22 cellular contexts compared by ENCODE assay signal in genomic region chr1:212520299-212520698, GRCh38.
A peak's percentile ranks its signal among the peaks of the same experiment; 100 is the strongest.
DNase-seq lines count a peak whose midpoint lies in the region; FAIRE-seq and TF ChIP-seq lines count a peak whose summit lies in the region.
"Had no signal": no experiment of that assay in that cellular context is flagged by ENCODE, and none has a peak within 500 bp of the region (broad histone marks: within the 10 kb centered on the region; RNA-seq: fewer than 3 reads in every experiment).

No MANE protein-coding gene starts in this region.

- no peak overlapping the region for H3K9ac ChIP-seq in mucosa of rectum (ENCODE audit: low read depth in 1 of 2, low read length in 2 of 2)
- H3K9ac ChIP-seq: BLaER1 had no signal

- H3K9me3 ChIP-seq in mucosa of rectum (ENCODE audit: control insufficient read depth in 2 of 2, low read length in 2 of 2) (no peaks in the 10 kb centered on the region), right atrium auricular region (no peaks in the 10 kb centered on the region)
- H3K9me3 ChIP-seq: BLaER1, Caco-2 had no signal

- H3K4me1 ChIP-seq in mucosa of rectum (ENCODE audit: control insufficient read depth in 2 of 2, insufficient read depth in 2 of 2, low read length in 2 of 2) = peaks cover 9 to 28% of the 10 kb centered on the region in 2 donors
- peaks cover 0 to 11% of the 10 kb centered on the region in 2 donors for H3K4me1 ChIP-seq in right atrium auricular region
- H3K4me1 ChIP-seq: BLaER1, Caco-2 had no signal

- H3K4me3 ChIP-seq in mucosa of rectum (ENCODE audit: low read length in 2 of 2) (no peak overlapping the region), right atrium auricular region (no peak overlapping the region)
- H3K4me3 ChIP-seq: BLaER1, GM12878, GM23338 had no signal

- peak overlapping the region; percentile 3 to 42 for H3K27ac ChIP-seq in mucosa of rectum (ENCODE audit: low read depth in 2 of 2, low read length in 2 of 2)
- H3K27ac ChIP-seq in right atrium auricular region = no peak overlapping the region
- H3K27ac ChIP-seq: 22Rv1, BLaER1, C4-2B had no signal

- peak; percentile 31 for DNase-seq in DMS 273 (lab: John Stamatoyannopoulos, UW; ENCODE audit: unreplicated experiment)
- DNase-seq in DMS 273 treated with DMSO at 0.1 percent for 48 hours (lab: John Stamatoyannopoulos, UW) = no peak
- peak; percentile 82 for DNase-seq in NCI-H2171 treated with DMSO at 0.1 percent for 48 hours (lab: John Stamatoyannopoulos, UW)
- peak; percentile 63 for DNase-seq in NCI-H69 (lab: John Stamatoyannopoulos, UW)
- DNase-seq in right atrium auricular region (ENCODE audit: low spot score) = no peak
- no peak for DNase-seq in HuH-7 (ENCODE audit: low spot score)
- no peak for DNase-seq in RCC 7860 (ENCODE audit: low spot score)
- DNase-seq: Caco-2; CD4-positive, CD25-positive, alpha-beta regulatory T cell; CD8-positive, alpha-beta T cell; DMS153; DND-41; H9 had no signal

- H3K36me3 ChIP-seq in mucosa of rectum (ENCODE audit: control insufficient read depth in 2 of 2, insufficient read depth in 2 of 2, low read length in 2 of 2) = no peaks in the 10 kb centered on the region
- no peaks in the 10 kb centered on the region for H3K36me3 ChIP-seq in right atrium auricular region
- H3K36me3 ChIP-seq: BLaER1 had no signal

- H3K27me3 ChIP-seq in mucosa of rectum (ENCODE audit: control insufficient read depth in 2 of 2, insufficient read depth in 2 of 2, low read length in 2 of 2) (no peaks in the 10 kb centered on the region), right atrium auricular region (no peaks in the 10 kb centered on the region)
- H3K27me3 ChIP-seq: BLaER1 had no signal

- no peak for FAIRE-seq in RCC 7860 (lab: Jason Lieb, UNC)
- FAIRE-seq: A204.1, G401.6, GM12878, GM18507 had no signal

- no peak for TF ChIP-seq CTCF in right atrium auricular region (IDR thresholded peaks at IDR 0.05)

Comparison
In these comparisons a context has a peak if more than half of its experiments do, and no peak if none do; other contexts are left out.
1. DNase-seq: peak in DMS 273 (single experiment), NCI-H2171 treated with DMSO at 0.1 percent for 48 hours (single experiment) and NCI-H69 (single experiment); none in DMS 273 treated with DMSO at 0.1 percent for 48 hours (single experiment), right atrium auricular region (single experiment), HuH-7 (single experiment) and RCC 7860 (single experiment).
2. H3K27ac ChIP-seq: peak in mucosa of rectum (2 of 2); none in right atrium auricular region (0 of 2).